In genomic region chr12:58393152-58393551, GRCh38 we compare ENCODE assay signal across 23 cellular contexts.
DNase-seq lines count a peak whose midpoint lies in the region; TF ChIP-seq lines count a peak whose summit lies in the region.
"Had no signal": no experiment of that assay in that cellular context is flagged by ENCODE, and none has a peak within 500 bp of the region (broad histone marks: within the 10 kb centered on the region; RNA-seq: fewer than 3 reads in every experiment).

No MANE protein-coding gene starts in this region.

- no peak overlapping the region for H3K4me3 Mint-ChIP-seq in endothelial cell (ENCODE audit: unreplicated experiment)
- no peak overlapping the region for H3K4me3 Mint-ChIP-seq in activated CD4-positive, alpha-beta T cell treated with anti-CD3 and anti-CD28 coated beads, Interleukin-2, amount 10 ng/mL, durations not matched to agents 24 days and 14 days
- H3K4me3 Mint-ChIP-seq: activated CD4-positive, alpha-beta memory T cell treated with anti-CD3 and anti-CD28 coated beads, Interleukin-2, amount 10 ng/mL, durations not matched to agents 7 days and 5 days; IgD-negative memory B cell; nephron; stimulated activated effector memory CD8-positive, alpha-beta T cell treated with anti-CD3 and anti-CD28 coated beads, Interleukin-12 subunit alpha, Interleukin-12 subunit beta, amount 100 ng/mL, for 72 hours; WTC11 had no signal

- intact Hi-C loops in tibial artery (cut with DNase I; ENCODE audit: low total_unique reads) = no loop called here
- intact Hi-C loops in activated CD4-positive, alpha-beta T cell treated with anti-CD3 and anti-CD28 coated beads, Interleukin-2, amount 10 ng/mL, durations not matched to agents 24 days and 14 days (cut with micrococcal nuclease) = no loop called here

- no peaks in the 10 kb centered on the region for H4K20me1 ChIP-seq in osteoblast (ENCODE audit: insufficient read depth, low read length)

- H3K27me3 Mint-ChIP-seq in endothelial cell (ENCODE audit: unreplicated experiment) = peaks cover 4% of the 10 kb centered on the region
- peaks cover 2% of the 10 kb centered on the region for H3K27me3 Mint-ChIP-seq in activated CD4-positive, alpha-beta T cell treated with anti-CD3 and anti-CD28 coated beads, Interleukin-2, amount 10 ng/mL, durations not matched to agents 24 days and 14 days
- H3K27me3 Mint-ChIP-seq: activated CD4-positive, alpha-beta memory T cell treated with anti-CD3 and anti-CD28 coated beads, Interleukin-2, amount 10 ng/mL, durations not matched to agents 7 days and 5 days had no signal

- H3K27ac Mint-ChIP-seq in endothelial cell (ENCODE audit: unreplicated experiment) = no peak overlapping the region
- no peak overlapping the region for H3K27ac Mint-ChIP-seq in activated CD4-positive, alpha-beta T cell treated with anti-CD3 and anti-CD28 coated beads, Interleukin-2, amount 10 ng/mL, durations not matched to agents 24 days and 14 days
- H3K27ac Mint-ChIP-seq: activated CD4-positive, alpha-beta memory T cell treated with anti-CD3 and anti-CD28 coated beads, Interleukin-2, amount 10 ng/mL, durations not matched to agents 7 days and 5 days; IgD-negative memory B cell; nephron; stimulated activated effector memory CD8-positive, alpha-beta T cell treated with anti-CD3 and anti-CD28 coated beads, Interleukin-12 subunit alpha, Interleukin-12 subunit beta, amount 100 ng/mL, for 72 hours; WTC11 had no signal

- no peak overlapping the region for H3K4me3 ChIP-seq in osteoblast (ENCODE audit: insufficient read depth, low read length)
- no peak overlapping the region for H3K4me3 ChIP-seq in tibial artery
- H3K4me3 ChIP-seq: left lung, PC-9, thoracic aorta had no signal

- H3K79me2 ChIP-seq in osteoblast (ENCODE audit: insufficient read depth, low read length) = no peaks in the 10 kb centered on the region

- H2AFZ ChIP-seq in osteoblast (ENCODE audit: low read length) = no peak overlapping the region
- H2AFZ ChIP-seq: PC-9 had no signal

- H3K36me3 Mint-ChIP-seq in endothelial cell (ENCODE audit: low read depth, unreplicated experiment) = no peaks in the 10 kb centered on the region
- H3K36me3 Mint-ChIP-seq in activated CD4-positive, alpha-beta T cell treated with anti-CD3 and anti-CD28 coated beads, Interleukin-2, amount 10 ng/mL, durations not matched to agents 24 days and 14 days (ENCODE audit: low read depth) = no peaks in the 10 kb centered on the region
- H3K36me3 Mint-ChIP-seq: IgD-negative memory B cell; stimulated activated effector memory CD8-positive, alpha-beta T cell treated with anti-CD3 and anti-CD28 coated beads, Interleukin-12 subunit alpha, Interleukin-12 subunit beta, amount 100 ng/mL, for 72 hours; WTC11 had no signal

- H3K27me3 ChIP-seq in osteoblast (ENCODE audit: insufficient read depth, low read length) (no peaks in the 10 kb centered on the region), tibial artery (no peaks in the 10 kb centered on the region)
- H3K27me3 ChIP-seq: left lung had no signal

- no peak overlapping the region for H3K4me2 ChIP-seq in osteoblast (ENCODE audit: insufficient read depth, low read length)
- H3K4me2 ChIP-seq: PC-9 had no signal

- H3K9me3 ChIP-seq in osteoblast (ENCODE audit: low read depth, low read length) (no peaks in the 10 kb centered on the region), tibial artery (no peaks in the 10 kb centered on the region)
- H3K9me3 ChIP-seq: left lung, thoracic aorta had no signal

- H3K36me3 ChIP-seq in osteoblast (ENCODE audit: insufficient read depth, low read length) = no peaks in the 10 kb centered on the region
- H3K36me3 ChIP-seq in tibial artery = no peaks in the 10 kb centered on the region
- H3K36me3 ChIP-seq: left lung, thoracic aorta had no signal

- peak; percentile 68 for DNase-seq in EL
- DNase-seq in M059J (ENCODE audit: low read depth) = peak; percentile 83
- DNase-seq in astrocyte of the hippocampus (ENCODE audit: low read depth, low spot score) = peak; percentile 28
- DNase-seq in osteoblast (ENCODE audit: insufficient read length, low spot score, missing footprints) = peak; percentile 72
- DNase-seq in tibial artery = no peak
- no peak for DNase-seq in endothelial cell (ENCODE audit: low spot score)
- DNase-seq in dermis blood vessel endothelial cell = no peak
- DNase-seq in activated CD4-positive, alpha-beta T cell treated with anti-CD3 and anti-CD28 coated beads, Interleukin-2, amount 10 ng/mL, durations not matched to agents 24 days and 14 days = no peak
- DNase-seq: activated CD4-positive, alpha-beta memory T cell treated with anti-CD3 and anti-CD28 coated beads, Interleukin-2, amount 10 ng/mL, durations not matched to agents 7 days and 5 days; activated T-cell treated with anti-CD3 and anti-CD28 coated beads for 4 hours; DND-41; effector memory CD4-positive, alpha-beta T cell; left lung; NCI-H1694; NCI-H774; PC-9; posterior cingulate gyrus had no signal

- no peaks in the 10 kb centered on the region for H3K9me3 Mint-ChIP-seq in endothelial cell (ENCODE audit: unreplicated experiment)
- H3K9me3 Mint-ChIP-seq in activated CD4-positive, alpha-beta T cell treated with anti-CD3 and anti-CD28 coated beads, Interleukin-2, amount 10 ng/mL, durations not matched to agents 24 days and 14 days = no peaks in the 10 kb centered on the region
- H3K9me3 Mint-ChIP-seq: activated CD4-positive, alpha-beta memory T cell treated with anti-CD3 and anti-CD28 coated beads, Interleukin-2, amount 10 ng/mL, durations not matched to agents 7 days and 5 days; nephron had no signal

- H3K27ac ChIP-seq in osteoblast (ENCODE audit: low read depth, low read length) (no peak overlapping the region), tibial artery (no peak overlapping the region)
- H3K27ac ChIP-seq: HL-60, left lung, PC-9, thoracic aorta had no signal

- H3K4me1 Mint-ChIP-seq in endothelial cell (ENCODE audit: unreplicated experiment) = peaks cover 9% of the 10 kb centered on the region
- no peaks in the 10 kb centered on the region for H3K4me1 Mint-ChIP-seq in activated CD4-positive, alpha-beta T cell treated with anti-CD3 and anti-CD28 coated beads, Interleukin-2, amount 10 ng/mL, durations not matched to agents 24 days and 14 days
- H3K4me1 Mint-ChIP-seq: activated CD4-positive, alpha-beta memory T cell treated with anti-CD3 and anti-CD28 coated beads, Interleukin-2, amount 10 ng/mL, durations not matched to agents 7 days and 5 days; IgD-negative memory B cell; nephron; stimulated activated effector memory CD8-positive, alpha-beta T cell treated with anti-CD3 and anti-CD28 coated beads, Interleukin-12 subunit alpha, Interleukin-12 subunit beta, amount 100 ng/mL, for 72 hours; WTC11 had no signal

- H3K4me1 ChIP-seq in osteoblast (ENCODE audit: insufficient read depth, low read length) (peaks cover 5% of the 10 kb centered on the region), tibial artery (no peaks in the 10 kb centered on the region)
- H3K4me1 ChIP-seq: left lung had no signal

- TF ChIP-seq CTCF in osteoblast (IDR thresholded peaks at IDR 0.05; ENCODE audit: extremely low read depth, low read depth, low read length) (no peak), tibial artery (IDR thresholded peaks at IDR 0.05) (no peak), endothelial cell (IDR thresholded peaks at IDR 0.05; ENCODE audit: unreplicated experiment) (no peak)

Comparison
In these comparisons a context has a peak if more than half of its experiments do, and no peak if none do; other contexts are left out.
1. DNase-seq: peak in EL (single experiment), M059J (single experiment), astrocyte of the hippocampus (single experiment) and osteoblast (single experiment); none in tibial artery (0 of 2), endothelial cell (single experiment), dermis blood vessel endothelial cell (single experiment) and activated CD4-positive, alpha-beta T cell treated with anti-CD3 and anti-CD28 coated beads, Interleukin-2, amount 10 ng/mL, durations not matched to agents 24 days and 14 days (single experiment).